In the genomic region with DNA sequence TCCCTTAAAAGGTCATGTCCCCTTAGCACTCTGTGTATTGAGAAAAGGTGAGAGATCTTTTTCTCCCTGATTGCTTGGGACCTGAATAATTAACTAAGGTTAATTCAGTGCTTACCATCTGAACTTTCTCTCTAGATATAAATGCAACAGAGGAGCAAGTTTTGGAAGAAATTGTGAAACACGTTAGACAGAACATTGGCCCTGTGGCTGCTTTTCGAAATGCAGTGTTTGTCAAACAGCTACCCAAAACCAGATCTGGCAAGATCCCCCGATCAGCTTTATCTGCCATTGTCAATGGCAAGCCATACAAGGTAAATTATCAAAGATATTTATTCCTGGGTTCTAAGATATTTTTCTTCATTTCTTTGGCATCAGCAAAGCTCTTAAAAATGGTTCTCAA, we compare ENCODE assay signal across 21 cellular contexts.
"Had no signal": no experiment of that assay in that cellular context is flagged by ENCODE, and none has a peak within 500 bp of the region (broad histone marks: within the 10 kb centered on the region; RNA-seq: fewer than 3 reads in every experiment).

No MANE protein-coding gene starts in this region.

- H3K27ac Mint-ChIP-seq: dendritic cell treated with granulocyte-macrophage colony-stimulating factor and Interleukin-4, amounts not matched to agents 40 ng/mL and 50 ng/mL, for 4 days; effector memory CD8-positive, alpha-beta T cell; naive thymus-derived CD4-positive, alpha-beta T cell had no signal

- H3K36me3 Mint-ChIP-seq: naive thymus-derived CD4-positive, alpha-beta T cell had no signal

- H3K27ac ChIP-seq: colonic mucosa, esophagus muscularis mucosa, foreskin keratinocyte, gastroesophageal sphincter, heart left ventricle, hepatocyte, left ventricle myocardium inferior, lower lobe of right lung had no signal

- H2AFZ ChIP-seq: hepatocyte had no signal

- H3K27me3 ChIP-seq: colonic mucosa, esophagus muscularis mucosa, foreskin keratinocyte, gastroesophageal sphincter, heart left ventricle, hepatocyte had no signal

- H3K79me2 ChIP-seq: hepatocyte had no signal

- H3K9me3 Mint-ChIP-seq: dendritic cell treated with granulocyte-macrophage colony-stimulating factor and Interleukin-4, amounts not matched to agents 40 ng/mL and 50 ng/mL, for 4 days had no signal

- H3K27me3 Mint-ChIP-seq: dendritic cell treated with granulocyte-macrophage colony-stimulating factor and Interleukin-4, amounts not matched to agents 40 ng/mL and 50 ng/mL, for 4 days; effector memory CD8-positive, alpha-beta T cell; naive thymus-derived CD4-positive, alpha-beta T cell had no signal

- FAIRE-seq: endothelial cell of umbilical vein, frontal cortex, islet of Langerhans, keratinocyte had no signal

- H3K9me3 ChIP-seq: colonic mucosa, esophagus muscularis mucosa, gastroesophageal sphincter, heart left ventricle, left ventricle myocardium inferior, lower lobe of right lung had no signal

- H3K4me1 Mint-ChIP-seq: naive thymus-derived CD4-positive, alpha-beta T cell had no signal

- H3K4me3 Mint-ChIP-seq: dendritic cell treated with granulocyte-macrophage colony-stimulating factor and Interleukin-4, amounts not matched to agents 40 ng/mL and 50 ng/mL, for 4 days; effector memory CD8-positive, alpha-beta T cell; naive thymus-derived CD4-positive, alpha-beta T cell had no signal

- H3K4me2 ChIP-seq: hepatocyte had no signal

- H3K36me3 ChIP-seq: colonic mucosa, gastroesophageal sphincter, lower lobe of right lung had no signal

- H3K4me3 ChIP-seq: colonic mucosa, esophagus muscularis mucosa, gastroesophageal sphincter, heart left ventricle, hepatocyte, left ventricle myocardium inferior, lower lobe of right lung had no signal

- ATAC-seq: effector memory CD8-positive, alpha-beta T cell; foreskin keratinocyte; gastroesophageal sphincter; heart left ventricle; left cardiac atrium; lower lobe of right lung; naive thymus-derived CD4-positive, alpha-beta T cell had no signal

- DNase-seq: colonic mucosa; cortex of kidney; effector CD8-positive, alpha-beta T cell; effector memory CD8-positive, alpha-beta T cell; foreskin keratinocyte; heart left ventricle; hypothalamus; left cardiac atrium; left ventricle myocardium inferior; lower lobe of right lung; mesenchymal stem cell; midbrain; naive thymus-derived CD4-positive, alpha-beta T cell had no signal

- H3K4me1 ChIP-seq: colonic mucosa, esophagus muscularis mucosa, foreskin keratinocyte, gastroesophageal sphincter, heart left ventricle, left ventricle myocardium inferior, lower lobe of right lung had no signal
